ENCODE assay signal across 7 cellular contexts in genomic region chr6:3742426-3743344, GRCh38. TPM values are rescaled to one million over a fixed set of nuclear protein-coding genes. Genes with fewer than 3 reads are reported as not detected.
DNase-seq lines count a peak whose midpoint lies in the region; ATAC-seq, FAIRE-seq and TF ChIP-seq lines count a peak whose summit lies in the region.

No MANE protein-coding gene starts in this region.

- H3K27me3 ChIP-seq in WERI-Rb-1 (ENCODE audit: insufficient read depth, low read depth, severe bottlenecking): no peaks in the 10 kb centered on the region
- H3K27me3 ChIP-seq in breast epithelium: no peaks in the 10 kb centered on the region

- no peak overlapping the region for H3K4me3 ChIP-seq in GM12875 (ENCODE audit: low read depth, low read length)
- no peak overlapping the region for H3K4me3 ChIP-seq in WERI-Rb-1 (ENCODE audit: low read depth, low read length)
- H3K4me3 ChIP-seq in breast epithelium: peak overlapping the region; percentile 0 to 43 (median 5)
- H3K4me3 ChIP-seq in kidney (ENCODE audit: low read length in 2 of 2): peak overlapping the region in 1 of 2 donors; percentile 29

- FAIRE-seq in kidney (lab: Jason Lieb, UNC): peak; percentile 55

- H3K9me3 ChIP-seq in WERI-Rb-1 (ENCODE audit: severe bottlenecking): no peaks in the 10 kb centered on the region
- H3K9me3 ChIP-seq in breast epithelium: no peaks in the 10 kb centered on the region
- no peaks in the 10 kb centered on the region for H3K9me3 ChIP-seq in kidney (ENCODE audit: control insufficient read depth in 1 of 2, low read length in 2 of 2)

- intact Hi-C loops in breast epithelium (cut with DNase I; ENCODE audit: low total_unique reads): loop anchor here (10.0 kb wide), 1 partner anchor 252 kb away; no protein-coding TSS in a partner anchor
- intact Hi-C loops in kidney (cut with DNase I): no loop called here

- peaks cover 7 to 8% of the 10 kb centered on the region in 2 donors for H3K4me1 ChIP-seq in breast epithelium
- H3K4me1 ChIP-seq in kidney (ENCODE audit: control insufficient read depth in 1 of 2, insufficient read depth in 1 of 2, low read depth in 1 of 2, low read length in 2 of 2): peaks cover 17 to 21% of the 10 kb centered on the region in 2 donors

- H3K36me3 ChIP-seq in WERI-Rb-1 (no peaks in the 10 kb centered on the region; the same call in 1 of the 2 replicates), breast epithelium (no peaks in the 10 kb centered on the region), kidney (ENCODE audit: control insufficient read depth in 1 of 2, insufficient read depth in 2 of 2, low read length in 2 of 2) (peaks cover 2 to 3% of the 10 kb centered on the region in 2 donors)

- TF ChIP-seq POLR2A in breast epithelium (IDR thresholded peaks at IDR 0.05): no peak

- peak; percentile 82 for DNase-seq in NCI-H2107 (lab: John Stamatoyannopoulos, UW)
- DNase-seq in WERI-Rb-1: peak; percentile 89
- peak; percentile 85 to 94 for DNase-seq in breast epithelium (ENCODE audit: low spot score in 2 of 2)
- peak; percentile 90 for DNase-seq in kidney
- peak; percentile 77 to 91 for DNase-seq in stimulated activated CD4-positive, alpha-beta T cell treated with anti-CD3 and anti-CD28 coated beads, Interleukin-15, amount 100 ng/mL, for 1 hour (ENCODE audit: low read depth in 1 of 2, low spot score in 1 of 2)

- peak; percentile 59 for ATAC-seq in HG02763 (IDR thresholded peaks at IDR 0.05; ENCODE audit: unreplicated experiment)

- peak overlapping the region in 1 of 2 donors; percentile 36 for H3K9ac ChIP-seq in kidney (ENCODE audit: low read length in 2 of 2)

- TF ChIP-seq CTCF in GM12875 (IDR thresholded peaks at IDR 0.05; ENCODE audit: borderline replicate concordance, insufficient read depth, low read depth, low read length) (peak; percentile 73), WERI-Rb-1 (IDR thresholded peaks at IDR 0.05; ENCODE audit: low read depth, low read length) (peak; percentile 92), breast epithelium (IDR thresholded peaks at IDR 0.05) (peak; percentile 96 to 99 (median 99)), kidney (IDR thresholded peaks at IDR 0.05; ENCODE audit: borderline replicate concordance, extremely low read depth, insufficient read depth) (peak; percentile 95)

- H3K27ac ChIP-seq in WERI-Rb-1 (no peak overlapping the region), breast epithelium (peak overlapping the region; percentile 75 to 87), kidney (ENCODE audit: low read depth in 2 of 2, low read length in 2 of 2) (peak overlapping the region; percentile 44 to 84)

RNA-seq across cellular contexts. Expression of gene PXDC1, which starts 8.8 kb away (rescaled TPM):
- total RNA-seq in breast epithelium (100 to 1,000 TPM in 1 of 3 donors, 10 to 100 TPM in 2; 86.2 to 122 (median 88.0) TPM), kidney (28.9 TPM)
- 35.0 TPM for polyA plus RNA-seq in kidney (ENCODE audit: insufficient read depth, low read depth, low replicate concordance)

Comparison
In these comparisons a context has a peak if more than half of its experiments do, and no peak if none do; other contexts are left out.
1. H3K4me3 ChIP-seq: peak in breast epithelium (3 of 3); none in GM12875 (single experiment) and WERI-Rb-1 (single experiment).
2. Peak in every context shown above with its lines, with median percentiles within 50 percentile points of each other: CTCF ChIP-seq and DNase-seq.